Comparison of ENCODE assay signal across 17 cellular contexts in genomic region chr5:149410721-149411432, GRCh38. TPM values are rescaled to one million over a fixed set of nuclear protein-coding genes. Genes with fewer than 3 reads are reported as not detected.
DNase-seq lines count a peak whose midpoint lies in the region; ATAC-seq and TF ChIP-seq lines count a peak whose summit lies in the region.
"Had no signal": no experiment of that assay in that cellular context is flagged by ENCODE, and none has a peak within 500 bp of the region (broad histone marks: within the 10 kb centered on the region; RNA-seq: fewer than 3 reads in every experiment).

No MANE protein-coding gene starts in this region.

- H3K4me3 Mint-ChIP-seq in endodermal cell, result no peak overlapping the region
- no peak overlapping the region for H3K4me3 Mint-ChIP-seq in GM23338
- H3K4me3 Mint-ChIP-seq: activated B cell treated with CpG ODN at 0.5 μM for 24 hours; activated naive CD4-positive, alpha-beta T cell treated with anti-CD3 and anti-CD28 coated beads, Interleukin-2, amount 10 ng/mL, durations not matched to agents 7 days and 5 days; CD4-positive, alpha-beta memory T cell; neural progenitor cell had no signal

- 83 to 88% methylated on average over 2 to 15 of the region's 15 CpGs for WGBS in endodermal cell (ENCODE audit: insufficient coverage in 1 of 2, insufficient read length in 1 of 2), 2 experiments
- 82 to 84% methylated on average over 13 to 15 of the region's 15 CpGs for WGBS in thyroid gland, 2 donors

- H2AFZ ChIP-seq in GM23338, result no peak overlapping the region
- H2AFZ ChIP-seq: neural progenitor cell had no signal

- no peaks in the 10 kb centered on the region for H3F3A ChIP-seq in GM23338 (replicated peaks; ENCODE audit: low read depth)

- H3K27me3 ChIP-seq in endodermal cell (ENCODE audit: control insufficient read depth, insufficient read depth, low read length, poor library complexity, severe bottlenecking), result no peaks in the 10 kb centered on the region
- no peaks in the 10 kb centered on the region for H3K27me3 ChIP-seq in mucosa of rectum (ENCODE audit: control insufficient read depth in 2 of 2, insufficient read depth in 2 of 2, low read length in 2 of 2)
- no peaks in the 10 kb centered on the region for H3K27me3 ChIP-seq in thyroid gland
- no peaks in the 10 kb centered on the region for H3K27me3 ChIP-seq in GM23338 (ENCODE audit: insufficient read depth)
- H3K27me3 ChIP-seq: neural progenitor cell had no signal

- H3K27ac ChIP-seq in endodermal cell (ENCODE audit: low read depth, low read length), result peak overlapping the region; percentile 18
- peak overlapping the region; percentile 83 to 85 for H3K27ac ChIP-seq in mucosa of rectum (ENCODE audit: low read depth in 2 of 2, low read length in 2 of 2)
- H3K27ac ChIP-seq in thyroid gland, result peak overlapping the region in 2 of 3 donors; percentile 24 to 50
- no peak overlapping the region for H3K27ac ChIP-seq in GM23338 (ENCODE audit: low read depth)
- H3K27ac ChIP-seq: neural progenitor cell had no signal

- H3K9me3 ChIP-seq in endodermal cell (ENCODE audit: control insufficient read depth, low read length) (no peaks in the 10 kb centered on the region), mucosa of rectum (ENCODE audit: control insufficient read depth in 2 of 2, low read length in 2 of 2) (no peaks in the 10 kb centered on the region), thyroid gland (no peaks in the 10 kb centered on the region)

- H3K4me3 ChIP-seq in NB4 (ENCODE audit: low read depth, low read length), result peak overlapping the region; percentile 13
- H3K4me3 ChIP-seq in endodermal cell (ENCODE audit: low read length), result no peak overlapping the region
- peak overlapping the region; percentile 43 to 63 for H3K4me3 ChIP-seq in mucosa of rectum (ENCODE audit: low read length in 2 of 2)
- no peak overlapping the region for H3K4me3 ChIP-seq in thyroid gland (replicated peaks in 1 of 3)
- no peak overlapping the region for H3K4me3 ChIP-seq in GM23338
- H3K4me3 ChIP-seq: neural progenitor cell had no signal

- peaks cover 9% of the 10 kb centered on the region for H3K4me1 ChIP-seq in endodermal cell (ENCODE audit: control insufficient read depth, insufficient read depth, low read length)
- H3K4me1 ChIP-seq in mucosa of rectum (ENCODE audit: control insufficient read depth in 2 of 2, insufficient read depth in 2 of 2, low read length in 2 of 2), result peaks cover 0 to 8% of the 10 kb centered on the region in 2 donors
- no peaks in the 10 kb centered on the region for H3K4me1 ChIP-seq in thyroid gland
- peaks cover 6% of the 10 kb centered on the region; the same call in 1 of the 2 replicates for H3K4me1 ChIP-seq in GM23338 (ENCODE audit: insufficient read depth)

- H3K4me2 ChIP-seq in GM23338, result no peak overlapping the region
- H3K4me2 ChIP-seq: neural progenitor cell had no signal

- H3K27me3 Mint-ChIP-seq in endodermal cell (ENCODE audit: insufficient read depth) (no peaks in the 10 kb centered on the region), GM23338 (ENCODE audit: insufficient read depth, low read depth, poor library complexity) (peaks cover 9% of the 10 kb centered on the region)

- H3K9ac ChIP-seq in endodermal cell (ENCODE audit: extremely low read depth, low read length, poor library complexity, severe bottlenecking) (no peak overlapping the region), mucosa of rectum (ENCODE audit: low read depth in 1 of 2, low read length in 2 of 2) (peak overlapping the region; percentile 36 to 76)
- H3K9ac ChIP-seq: neural progenitor cell had no signal

- H3K9me3 Mint-ChIP-seq in endodermal cell (no peaks in the 10 kb centered on the region), GM23338 (no peaks in the 10 kb centered on the region; the same call in 2 of the 3 replicates)
- H3K9me3 Mint-ChIP-seq in activated naive CD4-positive, alpha-beta T cell treated with anti-CD3 and anti-CD28 coated beads, Interleukin-2, amount 50 U/mL, for 72 hours, result no peaks in the 10 kb centered on the region
- H3K9me3 Mint-ChIP-seq: activated B cell treated with CpG ODN at 0.5 μM for 24 hours; activated naive CD4-positive, alpha-beta T cell treated with anti-CD3 and anti-CD28 coated beads, Interleukin-2, amount 10 ng/mL, durations not matched to agents 7 days and 5 days; CD4-positive, alpha-beta memory T cell; neural progenitor cell had no signal

- H3K4me1 Mint-ChIP-seq in endodermal cell, result peaks cover 29% of the 10 kb centered on the region
- peaks cover 37% of the 10 kb centered on the region for H3K4me1 Mint-ChIP-seq in GM23338
- H3K4me1 Mint-ChIP-seq: activated B cell treated with CpG ODN at 0.5 μM for 24 hours; activated naive CD4-positive, alpha-beta T cell treated with anti-CD3 and anti-CD28 coated beads, Interleukin-2, amount 10 ng/mL, durations not matched to agents 7 days and 5 days; CD4-positive, alpha-beta memory T cell had no signal

- H3K27ac Mint-ChIP-seq in endodermal cell (no peak overlapping the region), GM23338 (no peak overlapping the region; the same call in 1 of the 2 replicates)
- no peak overlapping the region for H3K27ac Mint-ChIP-seq in activated naive CD4-positive, alpha-beta T cell treated with anti-CD3 and anti-CD28 coated beads, Interleukin-2, amount 50 U/mL, for 72 hours
- H3K27ac Mint-ChIP-seq: activated B cell treated with CpG ODN at 0.5 μM for 24 hours; activated naive CD4-positive, alpha-beta T cell treated with anti-CD3 and anti-CD28 coated beads, Interleukin-2, amount 10 ng/mL, durations not matched to agents 7 days and 5 days; neural progenitor cell had no signal

- TF ChIP-seq POLR2A in NB4 (IDR thresholded peaks at IDR 0.05; ENCODE audit: extremely low read depth, insufficient read length) (no peak), thyroid gland (IDR thresholded peaks at IDR 0.05) (no peak)

- H4K20me1 ChIP-seq in GM23338 (replicated peaks; ENCODE audit: insufficient read depth), result no peaks in the 10 kb centered on the region

- no peak for TF ChIP-seq CTCF in NB4 (IDR thresholded peaks at IDR 0.05; ENCODE audit: low read depth, low read length)
- TF ChIP-seq CTCF in endodermal cell (conservative IDR thresholded peaks at IDR 0.05), result no peak
- TF ChIP-seq CTCF in thyroid gland (IDR thresholded peaks at IDR 0.05), result no peak
- TF ChIP-seq CTCF in GM23338 (conservative IDR thresholded peaks at IDR 0.05; ENCODE audit: low read depth in 2 of 2), result no peak

- ATAC-seq in activated naive CD4-positive, alpha-beta T cell treated with anti-CD3 and anti-CD28 coated beads, Interleukin-2, amount 50 U/mL, for 72 hours, result no peak
- ATAC-seq in HG02798 (IDR thresholded peaks at IDR 0.05; ENCODE audit: poor library complexity, unreplicated experiment), result no peak
- ATAC-seq in GM23338, result no peak
- ATAC-seq: HCT116 had no signal

- intact Hi-C loops in thyroid gland (cut with DNase I), result no loop called here

- peak; percentile 96 for DNase-seq in NB4 (ENCODE audit: low read depth)
- DNase-seq in endodermal cell, result peak; percentile 61
- DNase-seq in thyroid gland, result no peak
- DNase-seq in activated naive CD4-positive, alpha-beta T cell treated with anti-CD3 and anti-CD28 coated beads, Interleukin-2, amount 50 U/mL, for 72 hours (ENCODE audit: low spot score in 2 of 2), result no peak
- no peak for DNase-seq in GM23338 (ENCODE audit: low spot score)
- DNase-seq in NCI-H2227 treated with DMSO at 0.1 percent for 48 hours (lab: John Stamatoyannopoulos, UW), result no peak
- DNase-seq: activated B cell treated with CpG ODN at 0.5 μM for 24 hours; activated naive CD4-positive, alpha-beta T cell treated with anti-CD3 and anti-CD28 coated beads, Interleukin-2, amount 10 ng/mL, durations not matched to agents 7 days and 5 days; CD4-positive, alpha-beta memory T cell; GDM1; NCI-H226; stimulated activated CD4-positive, alpha-beta T cell treated with anti-CD3 and anti-CD28 coated beads, Interleukin-12 subunit alpha, Interleukin-12 subunit beta, amount 100 ng/mL, for 4 hours had no signal

- no peaks in the 10 kb centered on the region for H3K9me2 ChIP-seq in GM23338 (ENCODE audit: insufficient read depth)

- H3K36me3 ChIP-seq in endodermal cell (ENCODE audit: control insufficient read depth, insufficient read depth, low read length) (no peaks in the 10 kb centered on the region), mucosa of rectum (ENCODE audit: control insufficient read depth in 2 of 2, insufficient read depth in 2 of 2, low read length in 2 of 2) (no peaks in the 10 kb centered on the region), thyroid gland (no peaks in the 10 kb centered on the region), GM23338 (ENCODE audit: insufficient read depth) (no peaks in the 10 kb centered on the region)
- H3K36me3 ChIP-seq: neural progenitor cell had no signal

- no peaks in the 10 kb centered on the region for H3K36me3 Mint-ChIP-seq in endodermal cell (ENCODE audit: low read depth)
- no peaks in the 10 kb centered on the region for H3K36me3 Mint-ChIP-seq in activated naive CD4-positive, alpha-beta T cell treated with anti-CD3 and anti-CD28 coated beads, Interleukin-2, amount 50 U/mL, for 72 hours
- no peaks in the 10 kb centered on the region for H3K36me3 Mint-ChIP-seq in GM23338 (ENCODE audit: low read depth)
- H3K36me3 Mint-ChIP-seq: activated naive CD4-positive, alpha-beta T cell treated with anti-CD3 and anti-CD28 coated beads, Interleukin-2, amount 10 ng/mL, durations not matched to agents 7 days and 5 days; CD4-positive, alpha-beta memory T cell; neural progenitor cell had no signal

- H3K79me2 ChIP-seq in GM23338 (replicated peaks; ENCODE audit: insufficient read depth), result no peaks in the 10 kb centered on the region

TF ChIP-seq in GM23338, 12 proteins besides CTCF, POLR2A, EP300 and RAD21 (continues in another document):
- TF ChIP-seq ZNF331 (CRISPR knock-in tag; IDR thresholded peaks at IDR 0.05; ENCODE audit: low read depth), result no peak

RNA-seq across cellular contexts. Expression of gene IL17B, which starts 31.8 kb away (rescaled TPM):
- not detected for total RNA-seq in endodermal cell
- polyA plus RNA-seq in endodermal cell (2013, experiment 1 of 2), result not detected
- polyA plus RNA-seq in endodermal cell (2013, experiment 2 of 2), result not detected
- 1 to 10 TPM in 1 of 4 donors, not detected in 3; 1.7 TPM for total RNA-seq in thyroid gland
- not detected for total RNA-seq in activated naive CD4-positive, alpha-beta T cell treated with anti-CD3 and anti-CD28 coated beads, Interleukin-2, amount 50 U/mL, for 72 hours
- total RNA-seq in GM23338 (2014; rRNA removed; shearing (Covaris generic)), result not detected in 2 replicates
- polyA plus RNA-seq in GM23338 (2016; fragmentation: Nextera tagmentation; extraction: Ambion mirVana), result not detected in 2 replicates
- total RNA-seq: activated B cell treated with CpG ODN at 0.5 μM for 24 hours; CD4-positive, alpha-beta memory T cell; kidney epithelial cell had no signal
- polyA plus RNA-seq: CD4-positive, alpha-beta memory T cell had no signal

RNA-seq across cellular contexts. Expression of gene PCYOX1L, which starts 53.0 kb away (rescaled TPM):
- total RNA-seq in endodermal cell (10 to 100 TPM; 11.1 to 11.7 TPM), thyroid gland (1 to 10 TPM; 1.8 to 4.4 (median 2.4) TPM)
- 16.1 TPM for polyA plus RNA-seq in endodermal cell (2013, experiment 1 of 2)
- 13.6 TPM for polyA plus RNA-seq in endodermal cell (2013, experiment 2 of 2)
- total RNA-seq in activated naive CD4-positive, alpha-beta T cell treated with anti-CD3 and anti-CD28 coated beads, Interleukin-2, amount 50 U/mL, for 72 hours, result 10 to 100 TPM; 14.2 to 19.7 TPM
- total RNA-seq in GM23338 (2014; rRNA removed; shearing (Covaris generic)), result 10.6 and 14.7 TPM in 2 replicates
- polyA plus RNA-seq in GM23338 (2016; fragmentation: Nextera tagmentation; extraction: Ambion mirVana), result 5.9 and 6.7 TPM in 2 replicates

Comparison
In these comparisons a context has a peak if more than half of its experiments do, and no peak if none do; other contexts are left out.
1. DNase-seq: peak in NB4 (single experiment) and endodermal cell (single experiment); none in thyroid gland (0 of 2), activated naive CD4-positive, alpha-beta T cell treated with anti-CD3 and anti-CD28 coated beads, Interleukin-2, amount 50 U/mL, for 72 hours (0 of 2), GM23338 (single experiment) and NCI-H2227 treated with DMSO at 0.1 percent for 48 hours (single experiment).
2. H3K4me3 ChIP-seq: peak in NB4 (single experiment) and mucosa of rectum (2 of 2); none in endodermal cell (single experiment), thyroid gland (0 of 3) and GM23338 (single experiment).